In genomic region chr15:80695911-80696651, GRCh38 we compare ENCODE assay signal across 8 cellular contexts. TPM values are rescaled to one million over a fixed set of nuclear protein-coding genes. Genes with fewer than 3 reads are reported as not detected.
A peak's percentile ranks its signal among the peaks of the same experiment; 100 is the strongest.
DNase-seq lines count a peak whose midpoint lies in the region; ATAC-seq and TF ChIP-seq lines count a peak whose summit lies in the region.

No MANE protein-coding gene starts in this region.

- H3K4me1 ChIP-seq in muscle layer of colon (ENCODE audit: insufficient read depth, low read length) (peaks cover 19% of the 10 kb centered on the region), upper lobe of right lung (peaks cover 8% of the 10 kb centered on the region)

- H3K27me3 ChIP-seq in muscle layer of colon (ENCODE audit: control insufficient read depth in 1 of 2, insufficient read depth in 2 of 2, low read length in 2 of 2), result no peaks in the 10 kb centered on the region
- no peaks in the 10 kb centered on the region for H3K27me3 ChIP-seq in upper lobe of right lung

- H3K9me3 Mint-ChIP-seq in activated CD4-positive, alpha-beta T cell treated with anti-CD3 and anti-CD28 coated beads, Interleukin-2, amount 10 ng/mL, durations not matched to agents 7 days and 5 days, result no peaks in the 10 kb centered on the region
- no peaks in the 10 kb centered on the region for H3K9me3 Mint-ChIP-seq in endothelial cell (ENCODE audit: unreplicated experiment)

- peak overlapping the region; percentile 83 for H3K4me3 Mint-ChIP-seq in activated CD4-positive, alpha-beta T cell treated with anti-CD3 and anti-CD28 coated beads, Interleukin-2, amount 10 ng/mL, durations not matched to agents 7 days and 5 days
- peak overlapping the region; percentile 93 for H3K4me3 Mint-ChIP-seq in endothelial cell (ENCODE audit: unreplicated experiment)

- H3K36me3 ChIP-seq in muscle layer of colon (ENCODE audit: insufficient read depth, low read length) (no peaks in the 10 kb centered on the region), upper lobe of right lung (no peaks in the 10 kb centered on the region)

- peak; percentile 75 for ATAC-seq in upper lobe of right lung
- no peak for ATAC-seq in HG02884 (IDR thresholded peaks at IDR 0.05; ENCODE audit: unreplicated experiment)
- no peak for ATAC-seq in GM21526 (IDR thresholded peaks at IDR 0.05; ENCODE audit: low FRiP score, unreplicated experiment)

- peaks cover 18% of the 10 kb centered on the region for H3K4me1 Mint-ChIP-seq in activated CD4-positive, alpha-beta T cell treated with anti-CD3 and anti-CD28 coated beads, Interleukin-2, amount 10 ng/mL, durations not matched to agents 7 days and 5 days
- peaks cover 14% of the 10 kb centered on the region for H3K4me1 Mint-ChIP-seq in endothelial cell (ENCODE audit: unreplicated experiment)

- H3K27me3 Mint-ChIP-seq in activated CD4-positive, alpha-beta T cell treated with anti-CD3 and anti-CD28 coated beads, Interleukin-2, amount 10 ng/mL, durations not matched to agents 7 days and 5 days, result peaks cover 28% of the 10 kb centered on the region
- H3K27me3 Mint-ChIP-seq in endothelial cell (ENCODE audit: unreplicated experiment), result peaks cover 8% of the 10 kb centered on the region

- H3K9ac ChIP-seq in muscle layer of colon (ENCODE audit: low read length), result peak overlapping the region; percentile 14

- TF ChIP-seq CTCF in endothelial cell (IDR thresholded peaks at IDR 0.05; ENCODE audit: unreplicated experiment) (no peak), upper lobe of right lung (IDR thresholded peaks at IDR 0.05) (peak; percentile 41)

- intact Hi-C loops in upper lobe of right lung (cut with DNase I), result no loop called here

- POLR2A ChIA-PET in activated CD4-positive, alpha-beta T cell treated with anti-CD3 and anti-CD28 coated beads, Interleukin-2, amount 10 ng/mL, durations not matched to agents 7 days and 5 days (lab: Charles Lee), result interaction anchor here (0.5 to 0.6 kb wide), 2 partner anchors 24 to 865 kb away, joined by 3 to 9 read pairs; no protein-coding TSS in a partner anchor

- peak overlapping the region; percentile 10 for H3K27ac ChIP-seq in muscle layer of colon (ENCODE audit: low read depth, low read length)
- H3K27ac ChIP-seq in upper lobe of right lung, result peak overlapping the region; percentile 84

- CTCF ChIA-PET in activated CD4-positive, alpha-beta T cell treated with anti-CD3 and anti-CD28 coated beads, Interleukin-2, amount 10 ng/mL, durations not matched to agents 7 days and 5 days (lab: Charles Lee), result interaction anchor here (0.9 to 1.2 kb wide), 2 partner anchors 10 to 21 kb away, joined by 3 to 6 read pairs; no protein-coding TSS in a partner anchor

- DNase-seq in GF-D8 (lab: John Stamatoyannopoulos, UW) (peak; percentile 26), HT-29 (ENCODE audit: low spot score) (peak; percentile 87), endothelial cell (ENCODE audit: low spot score) (no peak), upper lobe of right lung (peak; percentile 78)
- peak; percentile 20 for DNase-seq in activated CD4-positive, alpha-beta T cell treated with anti-CD3 and anti-CD28 coated beads, Interleukin-2, amount 10 ng/mL, durations not matched to agents 7 days and 5 days

- peak overlapping the region; percentile 84 for H3K27ac Mint-ChIP-seq in activated CD4-positive, alpha-beta T cell treated with anti-CD3 and anti-CD28 coated beads, Interleukin-2, amount 10 ng/mL, durations not matched to agents 7 days and 5 days
- no peak overlapping the region for H3K27ac Mint-ChIP-seq in endothelial cell (ENCODE audit: unreplicated experiment)

- H3K9me3 ChIP-seq in muscle layer of colon (ENCODE audit: low read length), result no peaks in the 10 kb centered on the region
- H3K9me3 ChIP-seq in upper lobe of right lung, result no peaks in the 10 kb centered on the region

- no peaks in the 10 kb centered on the region for H3K36me3 Mint-ChIP-seq in activated CD4-positive, alpha-beta T cell treated with anti-CD3 and anti-CD28 coated beads, Interleukin-2, amount 10 ng/mL, durations not matched to agents 7 days and 5 days (ENCODE audit: low read depth)
- no peaks in the 10 kb centered on the region for H3K36me3 Mint-ChIP-seq in endothelial cell (ENCODE audit: low read depth, unreplicated experiment)

- H3K4me3 ChIP-seq in muscle layer of colon (ENCODE audit: low read depth in 1 of 2, low read length in 2 of 2) (peak overlapping the region; percentile 69 to 73), upper lobe of right lung (peak overlapping the region; percentile 80)

RNA-seq across cellular contexts. Expression of gene ABHD17C, which starts 1.0 kb away (rescaled TPM):
- 14.9 and 19.1 TPM in 2 replicates for total RNA-seq in HT-29 (2014; rRNA removed; shearing (Covaris generic))
- 1 to 10 TPM; 4.0 to 5.6 TPM for total RNA-seq in activated CD4-positive, alpha-beta T cell treated with anti-CD3 and anti-CD28 coated beads, Interleukin-2, amount 10 ng/mL, durations not matched to agents 7 days and 5 days
- 3.3 TPM for total RNA-seq in endothelial cell (ENCODE audit: unreplicated experiment)
- total RNA-seq in upper lobe of right lung, result 41.4 TPM
